Comparison of ENCODE assay signal across 1 cellular context in the genomic region with DNA sequence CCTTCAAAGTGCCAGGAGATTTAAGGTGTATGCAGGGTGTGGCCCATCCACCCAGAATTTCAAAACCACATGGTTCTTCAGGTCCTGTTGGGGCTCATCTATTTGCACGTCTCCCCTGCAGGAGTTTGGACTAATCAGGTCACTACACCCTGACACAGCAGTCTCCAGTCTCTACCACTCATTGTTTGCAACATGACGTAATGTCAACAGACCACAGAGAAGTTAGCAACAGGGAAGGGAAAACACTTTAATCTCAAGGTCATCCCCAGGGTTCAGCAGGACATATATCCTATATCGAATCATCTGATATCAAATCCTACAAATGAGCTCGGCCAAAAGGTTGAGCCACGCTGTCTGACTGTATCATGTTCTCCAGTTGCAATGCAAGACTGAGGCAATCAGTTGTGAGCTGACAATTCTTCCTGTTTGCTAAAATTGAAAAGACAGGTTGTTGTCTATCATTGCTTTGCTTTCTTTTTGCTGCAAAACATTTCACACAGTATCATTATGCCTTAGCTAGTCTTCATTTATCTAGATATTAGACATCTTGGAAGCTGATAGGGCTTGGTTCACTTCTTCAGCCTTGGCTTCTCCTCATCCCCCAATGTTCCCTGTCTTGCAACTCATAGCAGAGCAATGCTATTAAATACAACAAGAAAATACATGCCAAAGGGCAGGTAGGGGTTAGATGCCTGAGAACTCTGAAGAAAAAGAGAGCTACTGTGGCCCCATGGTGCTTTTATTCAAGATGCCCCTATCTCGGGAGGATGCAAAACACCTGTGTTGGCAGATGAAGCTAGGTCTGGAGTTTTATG.
A peak's percentile ranks its signal among the peaks of the same experiment; 100 is the strongest.
TF ChIP-seq lines count a peak whose summit lies in the region.

No MANE protein-coding gene starts in this region.

TF ChIP-seq in HepG2, 621 proteins besides CTCF, POLR2A, EP300 and RAD21 (continued from another document and continues in another):
- TF ChIP-seq, protein P1, sequence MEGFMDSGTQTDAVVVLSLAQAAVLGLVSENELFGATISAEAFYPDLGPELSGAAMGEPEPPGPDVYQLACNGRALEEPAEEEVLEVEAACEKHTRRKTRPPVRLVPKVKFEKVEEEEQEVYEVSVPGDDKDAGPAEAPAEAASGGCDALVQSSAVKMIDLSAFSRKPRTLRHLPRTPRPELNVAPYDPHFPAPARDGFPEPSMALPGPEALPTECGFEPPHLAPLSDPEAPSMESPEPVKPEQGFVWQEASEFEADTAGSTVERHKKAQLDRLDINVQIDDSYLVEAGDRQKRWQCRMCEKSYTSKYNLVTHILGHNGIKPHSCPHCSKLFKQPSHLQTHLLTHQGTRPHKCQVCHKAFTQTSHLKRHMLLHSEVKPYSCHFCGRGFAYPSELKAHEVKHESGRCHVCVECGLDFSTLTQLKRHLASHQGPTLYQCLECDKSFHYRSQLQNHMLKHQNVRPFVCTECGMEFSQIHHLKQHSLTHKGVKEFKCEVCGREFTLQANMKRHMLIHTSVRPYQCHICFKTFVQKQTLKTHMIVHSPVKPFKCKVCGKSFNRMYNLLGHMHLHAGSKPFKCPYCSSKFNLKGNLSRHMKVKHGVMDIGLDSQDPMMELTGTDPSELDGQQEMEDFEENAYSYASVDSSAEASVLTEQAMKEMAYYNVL (CRISPR knock-in tag; IDR thresholded peaks at IDR 0.05; ENCODE audit: borderline replicate concordance): no peak
- no peak for TF ChIP-seq ZNF484 (CRISPR knock-in tag; IDR thresholded peaks at IDR 0.05; ENCODE audit: borderline replicate concordance, low read depth)
- TF ChIP-seq ZNF460 (CRISPR knock-in tag; IDR thresholded peaks at IDR 0.05; ENCODE audit: borderline replicate concordance): no peak
- no peak for TF ChIP-seq ZNF382 (CRISPR knock-in tag; IDR thresholded peaks at IDR 0.05; ENCODE audit: borderline replicate concordance)
- TF ChIP-seq ARNTL (CRISPR knock-in tag; IDR thresholded peaks at IDR 0.05): no peak
- no peak for TF ChIP-seq ZIK1 (CRISPR knock-in tag; IDR thresholded peaks at IDR 0.05; ENCODE audit: borderline replicate concordance, low read depth)
- TF ChIP-seq, protein P2, sequence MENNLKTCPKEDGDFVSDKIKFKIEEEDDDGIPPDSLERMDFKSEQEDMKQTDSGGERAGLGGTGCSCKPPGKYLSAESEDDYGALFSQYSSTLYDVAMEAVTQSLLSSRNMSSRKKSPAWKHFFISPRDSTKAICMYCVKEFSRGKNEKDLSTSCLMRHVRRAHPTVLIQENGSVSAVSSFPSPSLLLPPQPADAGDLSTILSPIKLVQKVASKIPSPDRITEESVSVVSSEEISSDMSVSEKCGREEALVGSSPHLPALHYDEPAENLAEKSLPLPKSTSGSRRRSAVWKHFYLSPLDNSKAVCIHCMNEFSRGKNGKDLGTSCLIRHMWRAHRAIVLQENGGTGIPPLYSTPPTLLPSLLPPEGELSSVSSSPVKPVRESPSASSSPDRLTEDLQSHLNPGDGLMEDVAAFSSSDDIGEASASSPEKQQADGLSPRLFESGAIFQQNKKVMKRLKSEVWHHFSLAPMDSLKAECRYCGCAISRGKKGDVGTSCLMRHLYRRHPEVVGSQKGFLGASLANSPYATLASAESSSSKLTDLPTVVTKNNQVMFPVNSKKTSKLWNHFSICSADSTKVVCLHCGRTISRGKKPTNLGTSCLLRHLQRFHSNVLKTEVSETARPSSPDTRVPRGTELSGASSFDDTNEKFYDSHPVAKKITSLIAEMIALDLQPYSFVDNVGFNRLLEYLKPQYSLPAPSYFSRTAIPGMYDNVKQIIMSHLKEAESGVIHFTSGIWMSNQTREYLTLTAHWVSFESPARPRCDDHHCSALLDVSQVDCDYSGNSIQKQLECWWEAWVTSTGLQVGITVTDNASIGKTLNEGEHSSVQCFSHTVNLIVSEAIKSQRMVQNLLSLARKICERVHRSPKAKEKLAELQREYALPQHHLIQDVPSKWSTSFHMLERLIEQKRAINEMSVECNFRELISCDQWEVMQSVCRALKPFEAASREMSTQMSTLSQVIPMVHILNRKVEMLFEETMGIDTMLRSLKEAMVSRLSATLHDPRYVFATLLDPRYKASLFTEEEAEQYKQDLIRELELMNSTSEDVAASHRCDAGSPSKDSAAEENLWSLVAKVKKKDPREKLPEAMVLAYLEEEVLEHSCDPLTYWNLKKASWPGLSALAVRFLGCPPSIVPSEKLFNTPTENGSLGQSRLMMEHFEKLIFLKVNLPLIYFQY (CRISPR knock-in tag; IDR thresholded peaks at IDR 0.05; ENCODE audit: borderline replicate concordance): no peak
- TF ChIP-seq KAT7 (CRISPR knock-in tag; IDR thresholded peaks at IDR 0.05; ENCODE audit: borderline replicate concordance): no peak
- peak; percentile 81 for TF ChIP-seq FOXJ3 (CRISPR knock-in tag; IDR thresholded peaks at IDR 0.05; ENCODE audit: borderline replicate concordance)
- no peak for TF ChIP-seq ZNF430 (CRISPR knock-in tag; IDR thresholded peaks at IDR 0.05)
- TF ChIP-seq FOSL2 (CRISPR knock-in tag; IDR thresholded peaks at IDR 0.05): peak; percentile 81
- TF ChIP-seq ZFP36L1 (CRISPR knock-in tag; IDR thresholded peaks at IDR 0.05): no peak
- TF ChIP-seq, protein P3, sequence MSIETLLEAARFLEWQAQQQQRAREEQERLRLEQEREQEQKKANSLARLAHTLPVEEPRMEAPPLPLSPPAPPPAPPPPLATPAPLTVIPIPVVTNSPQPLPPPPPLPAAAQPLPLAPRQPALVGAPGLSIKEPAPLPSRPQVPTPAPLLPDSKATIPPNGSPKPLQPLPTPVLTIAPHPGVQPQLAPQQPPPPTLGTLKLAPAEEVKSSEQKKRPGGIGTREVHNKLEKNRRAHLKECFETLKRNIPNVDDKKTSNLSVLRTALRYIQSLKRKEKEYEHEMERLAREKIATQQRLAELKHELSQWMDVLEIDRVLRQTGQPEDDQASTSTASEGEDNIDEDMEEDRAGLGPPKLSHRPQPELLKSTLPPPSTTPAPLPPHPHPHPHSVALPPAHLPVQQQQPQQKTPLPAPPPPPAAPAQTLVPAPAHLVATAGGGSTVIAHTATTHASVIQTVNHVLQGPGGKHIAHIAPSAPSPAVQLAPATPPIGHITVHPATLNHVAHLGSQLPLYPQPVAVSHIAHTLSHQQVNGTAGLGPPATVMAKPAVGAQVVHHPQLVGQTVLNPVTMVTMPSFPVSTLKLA (IDR thresholded peaks at IDR 0.05): no peak
- TF ChIP-seq ZNF816 (CRISPR knock-in tag; IDR thresholded peaks at IDR 0.05; ENCODE audit: borderline replicate concordance): no peak
- peak; percentile 49; the same call in 1 of the 2 replicates for TF ChIP-seq NFIC (IDR thresholded peaks at IDR 0.05; ENCODE audit: low read length)
- TF ChIP-seq NCOA2 (CRISPR knock-in tag; IDR thresholded peaks at IDR 0.05): peak; percentile 47
- TF ChIP-seq ZNF260 (CRISPR knock-in tag; IDR thresholded peaks at IDR 0.05; ENCODE audit: borderline replicate concordance, low read depth): no peak
- no peak for TF ChIP-seq ZSCAN29 (CRISPR knock-in tag; conservative IDR thresholded peaks at IDR 0.05)
- TF ChIP-seq, protein P4, sequence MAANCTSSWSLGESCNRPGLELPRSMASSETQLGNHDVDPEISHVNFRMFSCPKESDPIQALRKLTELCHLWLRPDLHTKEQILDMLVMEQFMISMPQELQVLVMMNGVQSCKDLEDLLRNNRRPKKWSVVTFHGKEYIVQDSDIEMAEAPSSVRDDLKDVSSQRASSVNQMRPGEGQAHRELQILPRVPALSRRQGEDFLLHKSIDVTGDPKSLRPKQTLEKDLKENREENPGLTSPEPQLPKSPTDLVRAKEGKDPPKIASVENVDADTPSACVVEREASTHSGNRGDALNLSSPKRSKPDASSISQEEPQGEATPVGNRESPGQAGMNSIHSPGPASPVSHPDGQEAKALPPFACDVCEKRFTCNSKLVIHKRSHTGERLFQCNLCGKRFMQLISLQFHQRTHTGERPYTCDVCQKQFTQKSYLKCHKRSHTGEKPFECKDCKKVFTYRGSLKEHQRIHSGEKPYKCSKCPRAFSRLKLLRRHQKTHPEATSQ (CRISPR knock-in tag; IDR thresholded peaks at IDR 0.05; ENCODE audit: borderline replicate concordance): no peak
- TF ChIP-seq, protein P5, sequence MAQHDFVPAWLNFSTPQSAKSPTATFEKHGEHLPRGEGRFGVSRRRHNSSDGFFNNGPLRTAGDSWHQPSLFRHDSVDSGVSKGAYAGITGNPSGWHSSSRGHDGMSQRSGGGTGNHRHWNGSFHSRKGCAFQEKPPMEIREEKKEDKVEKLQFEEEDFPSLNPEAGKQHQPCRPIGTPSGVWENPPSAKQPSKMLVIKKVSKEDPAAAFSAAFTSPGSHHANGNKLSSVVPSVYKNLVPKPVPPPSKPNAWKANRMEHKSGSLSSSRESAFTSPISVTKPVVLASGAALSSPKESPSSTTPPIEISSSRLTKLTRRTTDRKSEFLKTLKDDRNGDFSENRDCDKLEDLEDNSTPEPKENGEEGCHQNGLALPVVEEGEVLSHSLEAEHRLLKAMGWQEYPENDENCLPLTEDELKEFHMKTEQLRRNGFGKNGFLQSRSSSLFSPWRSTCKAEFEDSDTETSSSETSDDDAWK (CRISPR knock-in tag; IDR thresholded peaks at IDR 0.05): no peak
- TF ChIP-seq, protein P6, sequence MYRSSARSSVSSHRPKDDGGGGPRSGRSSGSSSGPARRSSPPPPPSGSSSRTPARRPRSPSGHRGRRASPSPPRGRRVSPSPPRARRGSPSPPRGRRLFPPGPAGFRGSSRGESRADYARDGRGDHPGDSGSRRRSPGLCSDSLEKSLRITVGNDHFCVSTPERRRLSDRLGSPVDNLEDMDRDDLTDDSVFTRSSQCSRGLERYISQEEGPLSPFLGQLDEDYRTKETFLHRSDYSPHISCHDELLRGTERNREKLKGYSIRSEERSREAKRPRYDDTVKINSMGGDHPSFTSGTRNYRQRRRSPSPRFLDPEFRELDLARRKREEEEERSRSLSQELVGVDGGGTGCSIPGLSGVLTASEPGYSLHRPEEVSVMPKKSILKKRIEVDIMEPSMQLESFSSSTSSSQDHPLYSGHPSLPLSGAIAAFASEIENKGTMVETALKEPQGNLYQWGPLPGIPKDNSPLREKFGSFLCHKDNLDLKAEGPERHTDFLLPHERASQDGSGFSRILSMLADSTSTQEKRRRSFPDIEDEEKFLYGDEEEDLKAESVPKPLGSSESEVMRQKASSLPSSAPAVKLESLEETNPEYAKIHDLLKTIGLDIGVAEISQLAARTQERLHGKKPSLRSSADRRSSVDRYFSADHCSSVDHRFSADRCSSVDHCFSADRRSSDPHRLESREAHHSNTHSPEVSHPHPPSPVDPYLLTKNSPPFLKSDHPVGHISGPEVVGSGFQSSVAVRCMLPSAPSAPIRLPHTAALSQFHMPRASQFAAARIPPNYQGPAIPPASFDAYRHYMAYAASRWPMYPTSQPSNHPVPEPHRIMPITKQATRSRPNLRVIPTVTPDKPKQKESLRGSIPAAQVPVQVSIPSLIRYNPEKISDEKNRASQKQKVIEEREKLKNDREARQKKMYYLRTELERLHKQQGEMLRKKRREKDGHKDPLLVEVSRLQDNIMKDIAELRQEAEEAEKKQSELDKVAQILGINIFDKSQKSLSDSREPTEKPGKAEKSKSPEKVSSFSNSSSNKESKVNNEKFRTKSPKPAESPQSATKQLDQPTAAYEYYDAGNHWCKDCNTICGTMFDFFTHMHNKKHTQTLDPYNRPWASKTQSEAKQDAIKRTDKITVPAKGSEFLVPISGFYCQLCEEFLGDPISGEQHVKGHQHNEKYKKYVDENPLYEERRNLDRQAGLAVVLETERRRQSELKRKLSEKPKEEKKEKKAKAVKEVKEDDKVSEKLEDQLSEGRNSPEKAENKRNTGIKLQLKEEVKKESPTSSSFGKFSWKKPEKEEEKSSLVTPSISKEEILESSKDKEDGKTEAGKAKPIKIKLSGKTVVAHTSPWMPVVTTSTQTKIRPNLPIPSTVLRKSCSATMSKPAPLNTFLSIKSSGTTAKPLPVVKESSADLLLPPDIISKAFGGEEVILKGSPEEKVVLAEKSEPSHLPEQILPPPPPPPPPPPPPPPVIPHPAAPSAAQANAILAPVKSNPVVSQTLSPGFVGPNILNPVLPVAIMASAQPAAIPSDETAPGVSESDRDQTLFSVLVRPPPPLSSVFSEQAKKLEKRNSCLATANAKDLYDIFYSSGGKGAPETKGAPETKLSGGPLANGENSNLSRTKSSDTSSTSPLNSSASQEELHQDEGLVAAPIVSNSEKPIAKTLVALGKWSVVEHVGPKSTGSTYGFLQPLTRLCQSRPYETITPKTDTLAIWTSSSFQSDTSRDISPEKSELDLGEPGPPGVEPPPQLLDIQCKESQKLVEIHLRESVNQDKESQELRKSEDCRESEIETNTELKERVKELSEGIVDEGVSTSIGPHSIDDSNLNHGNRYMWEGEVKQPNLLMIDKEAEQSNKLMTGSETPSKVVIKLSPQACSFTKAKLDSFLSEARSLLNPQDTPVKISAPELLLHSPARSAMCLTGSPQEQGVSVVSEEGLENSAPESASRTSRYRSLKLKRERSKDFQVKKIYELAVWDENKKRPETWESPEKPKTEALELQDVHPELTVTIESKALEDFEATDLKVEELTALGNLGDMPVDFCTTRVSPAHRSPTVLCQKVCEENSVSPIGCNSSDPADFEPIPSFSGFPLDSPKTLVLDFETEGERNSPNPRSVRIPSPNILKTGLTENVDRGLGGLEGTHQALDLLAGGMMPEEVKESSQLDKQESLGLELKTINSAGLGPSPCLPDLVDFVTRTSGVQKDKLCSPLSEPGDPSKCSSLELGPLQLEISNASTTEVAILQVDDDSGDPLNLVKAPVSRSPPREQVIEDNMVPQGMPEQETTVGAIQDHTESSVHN (CRISPR knock-in tag; IDR thresholded peaks at IDR 0.05): no peak
- no peak for TF ChIP-seq ZNF773 (CRISPR knock-in tag; IDR thresholded peaks at IDR 0.05; ENCODE audit: borderline replicate concordance)
- TF ChIP-seq, protein P7, sequence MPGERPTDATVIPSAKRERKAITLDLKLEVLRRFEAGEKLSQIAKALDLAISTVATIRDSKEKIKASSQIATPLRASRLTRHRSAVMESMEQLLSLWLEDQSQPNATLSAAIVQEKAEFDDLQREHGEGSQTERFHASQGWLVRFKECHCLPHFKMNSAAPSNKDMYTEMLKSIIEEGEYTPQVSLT (CRISPR knock-in tag; IDR thresholded peaks at IDR 0.05; ENCODE audit: borderline replicate concordance, low read depth): no peak
- no peak for TF ChIP-seq ZNF550 (CRISPR knock-in tag; IDR thresholded peaks at IDR 0.05; ENCODE audit: borderline replicate concordance)
- TF ChIP-seq, protein P8, sequence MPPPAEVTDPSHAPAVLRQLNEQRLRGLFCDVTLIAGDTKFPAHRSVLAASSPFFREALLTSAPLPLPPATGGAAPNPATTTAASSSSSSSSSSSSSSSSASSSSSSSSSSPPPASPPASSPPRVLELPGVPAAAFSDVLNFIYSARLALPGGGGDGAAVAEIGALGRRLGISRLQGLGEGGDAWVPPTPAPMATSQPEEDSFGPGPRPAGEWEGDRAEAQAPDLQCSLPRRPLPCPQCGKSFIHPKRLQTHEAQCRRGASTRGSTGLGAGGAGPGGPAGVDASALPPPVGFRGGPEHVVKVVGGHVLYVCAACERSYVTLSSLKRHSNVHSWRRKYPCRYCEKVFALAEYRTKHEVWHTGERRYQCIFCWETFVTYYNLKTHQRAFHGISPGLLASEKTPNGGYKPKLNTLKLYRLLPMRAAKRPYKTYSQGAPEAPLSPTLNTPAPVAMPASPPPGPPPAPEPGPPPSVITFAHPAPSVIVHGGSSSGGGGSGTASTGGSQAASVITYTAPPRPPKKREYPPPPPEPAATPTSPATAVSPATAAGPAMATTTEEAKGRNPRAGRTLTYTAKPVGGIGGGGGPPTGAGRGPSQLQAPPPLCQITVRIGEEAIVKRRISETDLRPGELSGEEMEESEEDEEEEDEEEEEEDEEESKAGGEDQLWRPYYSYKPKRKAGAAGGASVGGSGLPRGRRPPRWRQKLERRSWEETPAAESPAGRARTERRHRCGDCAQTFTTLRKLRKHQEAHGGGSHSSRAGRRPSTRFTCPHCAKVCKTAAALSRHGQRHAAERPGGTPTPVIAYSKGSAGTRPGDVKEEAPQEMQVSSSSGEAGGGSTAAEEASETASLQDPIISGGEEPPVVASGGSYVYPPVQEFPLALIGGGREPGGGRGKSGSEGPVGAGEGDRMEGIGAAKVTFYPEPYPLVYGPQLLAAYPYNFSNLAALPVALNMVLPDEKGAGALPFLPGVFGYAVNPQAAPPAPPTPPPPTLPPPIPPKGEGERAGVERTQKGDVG (CRISPR knock-in tag; IDR thresholded peaks at IDR 0.05; ENCODE audit: borderline replicate concordance): no peak
